8 cellular contexts compared by ENCODE assay signal in genomic region chr12:130775953-130776856, GRCh38.
DNase-seq lines count a peak whose midpoint lies in the region; ATAC-seq and TF ChIP-seq lines count a peak whose summit lies in the region.

No MANE protein-coding gene starts in this region.

- peak overlapping the region; percentile 81 for H3K4me3 Mint-ChIP-seq in HFFc6
- H3K4me3 Mint-ChIP-seq in T-cell, result peak overlapping the region; percentile 69 to 80 (median 79)

- H3K36me3 Mint-ChIP-seq in HFFc6 (ENCODE audit: low read depth) (0 out of 2 replicates have a peak, but pooled peaks cover 3% of the 10 kb centered on the region), T-cell (peaks cover 3% of the 10 kb centered on the region)

- CTCF ChIA-PET in T-cell (lab: Charles Lee), result interaction anchor here in 1 of 2 donors (0.7 kb wide), 1 partner anchor 59 kb away, joined by 3 read pairs; no protein-coding TSS in a partner anchor

- DNase-seq in Ammon's horn (ENCODE audit: low spot score) (peak; percentile 75), HFFc6 (peak; percentile 80), T-cell (peak in 18 of 34 experiments; percentile 6 to 43 (median 22)), astrocyte of the hippocampus (ENCODE audit: low read depth, low spot score) (peak; percentile 93), sciatic nerve (ENCODE audit: low spot score) (peak; percentile 73), NCI-H187 (lab: John Stamatoyannopoulos, UW) (no peak), NCI-H1694 (lab: John Stamatoyannopoulos, UW) (no peak)

- peak overlapping the region; percentile 14 for H3K4me3 ChIP-seq in iPS-11a (ENCODE audit: low read depth, low read length)

- H3K9me3 Mint-ChIP-seq in HFFc6 (no peaks in the 10 kb centered on the region), T-cell (no peaks in the 10 kb centered on the region)

- ATAC-seq in T-cell (replicated peaks in 1 of 4) (peak; percentile 71 to 86 (median 80)), sciatic nerve (peak; percentile 86)

- H3K4me1 Mint-ChIP-seq in HFFc6 (ENCODE audit: low read depth) (peaks cover 24% of the 10 kb centered on the region), T-cell (peaks cover 8 to 13% (median 13%) of the 10 kb centered on the region in 3 donors)

- H3K27ac Mint-ChIP-seq in HFFc6, result peak overlapping the region; percentile 60
- no peak overlapping the region for H3K27ac Mint-ChIP-seq in T-cell

- H3K27me3 Mint-ChIP-seq in HFFc6 (ENCODE audit: insufficient read depth) (peaks cover 10% of the 10 kb centered on the region; the same call in 1 of the 2 replicates), T-cell (peaks cover 14 to 16% of the 10 kb centered on the region in 2 donors)

- TF ChIP-seq CTCF in HFFc6 (IDR thresholded peaks at IDR 0.05), result no peak

- intact Hi-C loops in sciatic nerve (cut with DNase I), result no loop called here

- POLR2A ChIA-PET in T-cell (lab: Charles Lee), result no interaction called here

Comparison
In these comparisons a context has a peak if more than half of its experiments do, and no peak if none do; other contexts are left out.
1. DNase-seq: peak in Ammon's horn (single experiment), HFFc6 (single experiment), T-cell (18 of 34), astrocyte of the hippocampus (single experiment) and sciatic nerve (single experiment); none in NCI-H187 (0 of 2) and NCI-H1694 (single experiment).